In genomic region chr4:86498560-86499166, GRCh38 we compare ENCODE assay signal across 8 cellular contexts.
DNase-seq lines count a peak whose midpoint lies in the region; ATAC-seq, FAIRE-seq and TF ChIP-seq lines count a peak whose summit lies in the region.

No MANE protein-coding gene starts in this region.

- peak; percentile 31 to 77 (median 64) for TF ChIP-seq CTCF in spleen (IDR thresholded peaks at IDR 0.05 in 8 of 11, conservative IDR thresholded peaks at IDR 0.05 in 3 of 11)

- intact Hi-C loops in left ventricle myocardium superior (cut with micrococcal nuclease) (loop anchor here (2.0 kb wide), 1 partner anchor 396 kb away; no protein-coding TSS in a partner anchor), spleen (cut with DNase I; ENCODE audit: low total_unique reads) (no loop called here)

- H3K4me3 Mint-ChIP-seq in activated naive CD8-positive, alpha-beta T cell treated with anti-CD3 and anti-CD28 coated beads, Interleukin-2, amount 50 U/mL, for 24 hours = no peak overlapping the region

- H3K4me3 ChIP-seq in spleen = no peak overlapping the region

- peaks cover 2% of the 10 kb centered on the region for H3K27me3 Mint-ChIP-seq in activated naive CD8-positive, alpha-beta T cell treated with anti-CD3 and anti-CD28 coated beads, Interleukin-2, amount 50 U/mL, for 24 hours

- whole genome bisulfite sequencing in spleen, 5 donors = 14 to 17% (median 15%) methylated on average over 4 of the region's 4 CpGs

- peak; percentile 57 for DNase-seq in D341Med (ENCODE audit: low spot score)
- peak; percentile 16 for DNase-seq in GM19239 (ENCODE audit: insufficient read length, low spot score)
- peak; percentile 1 for DNase-seq in NCI-H2196 (lab: John Stamatoyannopoulos, UW; ENCODE audit: unreplicated experiment)
- no peak for DNase-seq in activated naive CD8-positive, alpha-beta T cell treated with anti-CD3 and anti-CD28 coated beads, Interleukin-2, amount 50 U/mL, for 24 hours
- no peak for DNase-seq in left ventricle myocardium superior
- no peak for DNase-seq in spleen
- DNase-seq in ecto neural progenitor cell (ENCODE audit: low spot score) = no peak

- no peak overlapping the region for H3K27ac Mint-ChIP-seq in activated naive CD8-positive, alpha-beta T cell treated with anti-CD3 and anti-CD28 coated beads, Interleukin-2, amount 50 U/mL, for 24 hours

- H3K27ac ChIP-seq in spleen = no peak overlapping the region

- H3K9me3 ChIP-seq in spleen = no peaks in the 10 kb centered on the region

- no peaks in the 10 kb centered on the region for H3K36me3 ChIP-seq in spleen

- no peaks in the 10 kb centered on the region for H3K27me3 ChIP-seq in spleen (replicated peaks in 1 of 7)

- FAIRE-seq in GM19239 (lab: Jason Lieb, UNC) = peak; percentile 78

- ATAC-seq in HG03139 (IDR thresholded peaks at IDR 0.05; ENCODE audit: unreplicated experiment) = peak; percentile 87
- peak; percentile 65 for ATAC-seq in activated naive CD8-positive, alpha-beta T cell treated with anti-CD3 and anti-CD28 coated beads, Interleukin-2, amount 50 U/mL, for 24 hours
- ATAC-seq in left ventricle myocardium superior = peak; percentile 86

- no peaks in the 10 kb centered on the region for H3K36me3 Mint-ChIP-seq in activated naive CD8-positive, alpha-beta T cell treated with anti-CD3 and anti-CD28 coated beads, Interleukin-2, amount 50 U/mL, for 24 hours (ENCODE audit: low read depth)

- H3K4me1 ChIP-seq in spleen = peaks cover 0 to 6% (median 0%) of the 10 kb centered on the region in 6 donors

- no peak for TF ChIP-seq POLR2A in spleen (IDR thresholded peaks at IDR 0.05)

- no peaks in the 10 kb centered on the region for H3K9me3 Mint-ChIP-seq in activated naive CD8-positive, alpha-beta T cell treated with anti-CD3 and anti-CD28 coated beads, Interleukin-2, amount 50 U/mL, for 24 hours

- no peaks in the 10 kb centered on the region for H3K4me1 Mint-ChIP-seq in activated naive CD8-positive, alpha-beta T cell treated with anti-CD3 and anti-CD28 coated beads, Interleukin-2, amount 50 U/mL, for 24 hours

Comparison
In these comparisons a context has a peak if more than half of its experiments do, and no peak if none do; other contexts are left out.
1. DNase-seq: peak in D341Med (single experiment), GM19239 (single experiment) and NCI-H2196 (single experiment); none in activated naive CD8-positive, alpha-beta T cell treated with anti-CD3 and anti-CD28 coated beads, Interleukin-2, amount 50 U/mL, for 24 hours (single experiment), left ventricle myocardium superior (single experiment), spleen (single experiment) and ecto neural progenitor cell (single experiment).
2. Peak in every context shown above with its lines, with median percentiles within 50 percentile points of each other: ATAC-seq.